14 cellular contexts compared by ENCODE assay signal in genomic region chr2:231425291-231425810, GRCh38. TPM values are rescaled to one million over a fixed set of nuclear protein-coding genes. Genes with fewer than 3 reads are reported as not detected.
A peak's percentile ranks its signal among the peaks of the same experiment; 100 is the strongest.
DNase-seq lines count a peak whose midpoint lies in the region; ATAC-seq and TF ChIP-seq lines count a peak whose summit lies in the region.
"Had no signal": no experiment of that assay in that cellular context is flagged by ENCODE, and none has a peak within 500 bp of the region (broad histone marks: within the 10 kb centered on the region; RNA-seq: fewer than 3 reads in every experiment).

No MANE protein-coding gene starts in this region.

- H3K27ac ChIP-seq in CD8-positive, alpha-beta T cell (ENCODE audit: low read depth, low read length), result peak overlapping the region; percentile 42
- H3K27ac ChIP-seq: GM23248, testis had no signal

- CTCF ChIA-PET in CD8-positive, alpha-beta T cell (lab: Charles Lee), result interaction anchor here (1.0 to 1.6 kb wide), 2 partner anchors 20 to 27 kb away, joined by 3 to 6 read pairs; no protein-coding TSS in a partner anchor
- CTCF ChIA-PET in WTC11 (lab: Charles Lee), result interaction anchor here (0.6 to 1.4 kb wide), 5 partner anchors 12 to 233 kb away, joined by 3 to 5 read pairs (median 3); no protein-coding TSS in a partner anchor

- intact Hi-C loops in CD8-positive, alpha-beta T cell (cut with DNase I, micrococcal nuclease), result no loop called here
- intact Hi-C loops in mucosa of descending colon (cut with DNase I, micrococcal nuclease), result no loop called here

- no peaks in the 10 kb centered on the region for H3K27me3 ChIP-seq in CD8-positive, alpha-beta T cell (ENCODE audit: insufficient read depth, low read length)
- H3K27me3 ChIP-seq: testis had no signal

- no peak overlapping the region for H3K4me3 ChIP-seq in CD8-positive, alpha-beta T cell (ENCODE audit: low read depth, low read length)
- H3K4me3 ChIP-seq in mucosa of descending colon, result no peak overlapping the region
- H3K4me3 ChIP-seq: GM23248, testis had no signal

- peaks cover under 1% of the 10 kb centered on the region for H3K27me3 Mint-ChIP-seq in CD8-positive, alpha-beta T cell (ENCODE audit: low read depth)
- H3K27me3 Mint-ChIP-seq in WTC11 (ENCODE audit: low read depth), result peaks cover 4% of the 10 kb centered on the region; the same call in 1 of the 2 replicates
- H3K27me3 Mint-ChIP-seq: central memory CD8-positive, alpha-beta T cell had no signal

- H3K4me1 Mint-ChIP-seq in CD8-positive, alpha-beta T cell (ENCODE audit: low read depth), result peaks cover 15% of the 10 kb centered on the region
- H3K4me1 Mint-ChIP-seq in WTC11, result peaks cover 31% of the 10 kb centered on the region
- H3K4me1 Mint-ChIP-seq: central memory CD8-positive, alpha-beta T cell had no signal

- no peaks in the 10 kb centered on the region for H3K4me1 ChIP-seq in CD8-positive, alpha-beta T cell (ENCODE audit: insufficient read depth, low read length)
- no peaks in the 10 kb centered on the region for H3K4me1 ChIP-seq in mucosa of descending colon (ENCODE audit: low read depth)

- H3K36me3 Mint-ChIP-seq in CD8-positive, alpha-beta T cell, result no peaks in the 10 kb centered on the region
- peaks cover 12% of the 10 kb centered on the region for H3K36me3 Mint-ChIP-seq in WTC11

- H3K9me3 Mint-ChIP-seq in CD8-positive, alpha-beta T cell, result no peaks in the 10 kb centered on the region
- peaks cover 10% of the 10 kb centered on the region for H3K9me3 Mint-ChIP-seq in WTC11

- TF ChIP-seq CTCF in CD8-positive, alpha-beta T cell (IDR thresholded peaks at IDR 0.05), result no peak
- no peak for TF ChIP-seq CTCF in WTC11 (IDR thresholded peaks at IDR 0.05)
- no peak for TF ChIP-seq CTCF in mucosa of descending colon (IDR thresholded peaks at IDR 0.05)

- DNase-seq in CD8-positive, alpha-beta T cell, result no peak
- DNase-seq in ELR (ENCODE audit: low read depth) (peak; percentile 61), WTC11 (ENCODE audit: low spot score) (no peak), mucosa of descending colon (no peak), HuH-7.5 (ENCODE audit: low spot score) (no peak)
- no peak for DNase-seq in central memory CD4-positive, alpha-beta T cell
- DNase-seq: GM23248, midbrain, NCI-H2029, retina, testis had no signal

- peak overlapping the region; percentile 87 for H3K27ac Mint-ChIP-seq in CD8-positive, alpha-beta T cell
- H3K27ac Mint-ChIP-seq in WTC11, result no peak overlapping the region
- H3K27ac Mint-ChIP-seq: activated naive CD4-positive, alpha-beta T cell treated with anti-CD3 and anti-CD28 coated beads for 36 hours had no signal

- no peaks in the 10 kb centered on the region for H3K9me3 ChIP-seq in CD8-positive, alpha-beta T cell (ENCODE audit: low read length)
- H3K9me3 ChIP-seq in mucosa of descending colon, result no peaks in the 10 kb centered on the region
- H3K9me3 ChIP-seq: testis had no signal

- POLR2A ChIA-PET in CD8-positive, alpha-beta T cell (lab: Charles Lee), result interaction anchor here (0.7 kb wide), 1 partner anchor 38 kb away, joined by 3 read pairs; no protein-coding TSS in a partner anchor
- POLR2A ChIA-PET in WTC11 (lab: Charles Lee), result interaction anchor here (1.1 kb wide), 1 partner anchor 13 kb away, joined by 5 read pairs; no protein-coding TSS in a partner anchor

- no peak for ATAC-seq in CD8-positive, alpha-beta T cell
- ATAC-seq in WTC11 (peak; percentile 29), mucosa of descending colon (peak; percentile 7), GM18502 (IDR thresholded peaks at IDR 0.05; ENCODE audit: poor library complexity, unreplicated experiment) (no peak)

- H3K36me3 ChIP-seq in CD8-positive, alpha-beta T cell (ENCODE audit: insufficient read depth, low read length), result no peaks in the 10 kb centered on the region
- no peaks in the 10 kb centered on the region for H3K36me3 ChIP-seq in mucosa of descending colon (ENCODE audit: low read depth)

- no peak overlapping the region for H3K4me3 Mint-ChIP-seq in CD8-positive, alpha-beta T cell
- H3K4me3 Mint-ChIP-seq in WTC11, result no peak overlapping the region
- H3K4me3 Mint-ChIP-seq: activated naive CD4-positive, alpha-beta T cell treated with anti-CD3 and anti-CD28 coated beads for 36 hours; central memory CD8-positive, alpha-beta T cell had no signal

TF ChIP-seq in WTC11, 78 proteins besides CTCF, POLR2A, EP300 and RAD21:
- TF ChIP-seq ZNF121 (CRISPR knock-in tag; IDR thresholded peaks at IDR 0.05), result no peak
- TF ChIP-seq ZBTB43 (CRISPR knock-in tag; IDR thresholded peaks at IDR 0.05), result no peak
- no peak for TF ChIP-seq ATF3 (CRISPR knock-in tag; conservative IDR thresholded peaks at IDR 0.05)
- TF ChIP-seq JAZF1 (CRISPR knock-in tag; IDR thresholded peaks at IDR 0.05), result no peak
- no peak for TF ChIP-seq ZBTB21 (CRISPR knock-in tag; IDR thresholded peaks at IDR 0.05; ENCODE audit: borderline replicate concordance)
- no peak for TF ChIP-seq GABPB1 (CRISPR knock-in tag; IDR thresholded peaks at IDR 0.05)
- no peak for TF ChIP-seq NFYB (CRISPR knock-in tag; conservative IDR thresholded peaks at IDR 0.05; ENCODE audit: low read depth)
- no peak for TF ChIP-seq AFF4 (CRISPR knock-in tag; IDR thresholded peaks at IDR 0.05; ENCODE audit: borderline replicate concordance)
- no peak for TF ChIP-seq TCF7 (CRISPR knock-in tag; IDR thresholded peaks at IDR 0.05; ENCODE audit: low read depth)
- no peak for TF ChIP-seq JUN (CRISPR knock-in tag; IDR thresholded peaks at IDR 0.05)
- TF ChIP-seq EMX1 (CRISPR knock-in tag; IDR thresholded peaks at IDR 0.05), result no peak
- no peak for TF ChIP-seq PREB (CRISPR knock-in tag; IDR thresholded peaks at IDR 0.05; ENCODE audit: borderline replicate concordance)
- TF ChIP-seq NFE2L1 (CRISPR knock-in tag; IDR thresholded peaks at IDR 0.05), result no peak
- no peak for TF ChIP-seq ELF4 (CRISPR knock-in tag; IDR thresholded peaks at IDR 0.05; ENCODE audit: low read depth)
- no peak for TF ChIP-seq CREB1 (CRISPR knock-in tag; IDR thresholded peaks at IDR 0.05)
TF ChIP-seq in WTC11: peak in this region for 0.

RNA-seq across cellular contexts. Expression of gene B3GNT7, which starts 29.8 kb away (rescaled TPM):
- 1 to 10 TPM; 2.7 to 3.4 TPM for total RNA-seq in CD8-positive, alpha-beta T cell
- total RNA-seq in WTC11 (2021) (151 to 197 TPM (median 194 TPM) in 3 replicates), mucosa of descending colon (100 to 1,000 TPM in 2 of 3 donors, 10 to 100 TPM in 1; 77.7 to 330 (median 149) TPM)
- total RNA-seq: activated naive CD4-positive, alpha-beta T cell treated with anti-CD3 and anti-CD28 coated beads for 36 hours; GM23248 had no signal

RNA-seq across cellular contexts. Expression of gene NCL, which starts 38.9 kb away (rescaled TPM):
- total RNA-seq in CD8-positive, alpha-beta T cell, result 100 to 1,000 TPM; 390 to 394 TPM
- 944 to 1,223 TPM (median 1,004 TPM) in 3 replicates for total RNA-seq in WTC11 (2021)
- 100 to 1,000 TPM; 239 to 369 (median 328) TPM for total RNA-seq in mucosa of descending colon

Comparison
In these comparisons a context has a peak if more than half of its experiments do, and no peak if none do; other contexts are left out.
1. ATAC-seq: peak in WTC11 (single experiment) and mucosa of descending colon (single experiment); none in CD8-positive, alpha-beta T cell (single experiment) and GM18502 (single experiment).
2. RNA of gene B3GNT7, which starts 29.8 kb away (total RNA-seq): 151 to 197 TPM in WTC11 and 77.7 to 330 TPM in mucosa of descending colon; 2.7 to 3.4 TPM in CD8-positive, alpha-beta T cell; every median in the first group is over 10 times any median in the second.